Comparison of ENCODE assay signal across 2 cellular contexts in genomic region chr13:102825400-102825799, GRCh38.
TF ChIP-seq lines count a peak whose summit lies in the region.

No MANE protein-coding gene starts in this region.

TF ChIP-seq in IMR-90, 13 proteins besides CTCF, POLR2A, EP300 and RAD21:
- TF ChIP-seq CEBPB (IDR thresholded peaks at IDR 0.05; ENCODE audit: low read depth, low read length) = no peak
- no peak for TF ChIP-seq MAFK (IDR thresholded peaks at IDR 0.05; ENCODE audit: low read depth, low read length)
- TF ChIP-seq SMC3 (IDR thresholded peaks at IDR 0.05; ENCODE audit: low read depth, low read length) = no peak
- TF ChIP-seq BHLHE40 (IDR thresholded peaks at IDR 0.05; ENCODE audit: low read depth, low read length) = no peak
- no peak for TF ChIP-seq FOS (IDR thresholded peaks at IDR 0.05; ENCODE audit: low read depth, low read length)
- no peak for TF ChIP-seq NFE2L2 (IDR thresholded peaks at IDR 0.05; ENCODE audit: low read depth, low read length)
- TF ChIP-seq ELK1 (IDR thresholded peaks at IDR 0.05; ENCODE audit: borderline replicate concordance, low read depth, low read length) = no peak
- TF ChIP-seq RCOR1 (IDR thresholded peaks at IDR 0.05; ENCODE audit: insufficient replicate concordance, low read length) = no peak
- TF ChIP-seq MAZ (IDR thresholded peaks at IDR 0.05; ENCODE audit: borderline replicate concordance, low read depth, low read length) = no peak
- no peak for TF ChIP-seq CHD1 (IDR thresholded peaks at IDR 0.05; ENCODE audit: low read depth, low read length)
- no peak for TF ChIP-seq RFX5 (IDR thresholded peaks at IDR 0.05; ENCODE audit: low read depth, low read length)
- TF ChIP-seq USF2 (IDR thresholded peaks at IDR 0.05; ENCODE audit: low read depth, low read length) = no peak
- no peak for TF ChIP-seq MXI1 (IDR thresholded peaks at IDR 0.05; ENCODE audit: borderline replicate concordance, low read depth, low read length)

TF ChIP-seq in WTC11, 78 proteins besides CTCF, POLR2A, EP300 and RAD21:
- no peak for TF ChIP-seq HMGXB4 (CRISPR knock-in tag; IDR thresholded peaks at IDR 0.05)
- no peak for TF ChIP-seq ZNF232 (CRISPR knock-in tag; IDR thresholded peaks at IDR 0.05)
- no peak for TF ChIP-seq TEAD4 (CRISPR knock-in tag; IDR thresholded peaks at IDR 0.05)
- no peak for TF ChIP-seq ZBTB21 (CRISPR knock-in tag; IDR thresholded peaks at IDR 0.05; ENCODE audit: borderline replicate concordance)
- no peak for TF ChIP-seq ATF3 (CRISPR knock-in tag; conservative IDR thresholded peaks at IDR 0.05)
- no peak for TF ChIP-seq JAZF1 (CRISPR knock-in tag; IDR thresholded peaks at IDR 0.05)
